Comparison of ENCODE assay signal across 10 cellular contexts in the genomic region with DNA sequence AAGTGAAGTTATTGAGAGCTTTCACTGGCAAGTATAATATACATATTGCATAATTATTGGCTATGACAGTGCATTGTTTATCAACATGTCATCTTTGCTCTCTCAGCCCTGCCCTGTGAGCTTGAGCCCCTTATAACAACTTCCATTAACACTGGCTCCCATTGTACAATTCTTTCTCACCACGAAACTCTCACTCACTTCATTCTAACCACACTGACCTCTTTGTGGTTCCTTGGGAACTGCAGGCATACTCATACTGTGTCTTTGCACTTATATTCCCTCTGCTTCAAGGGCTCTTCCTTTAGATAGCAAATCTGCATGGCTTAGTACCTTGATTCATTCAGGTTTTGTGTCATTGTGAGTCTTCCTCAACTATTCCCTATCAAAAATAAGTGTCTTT.
DNase-seq lines count a peak whose midpoint lies in the region; ATAC-seq and TF ChIP-seq lines count a peak whose summit lies in the region.
"Had no signal": no experiment of that assay in that cellular context is flagged by ENCODE, and none has a peak within 500 bp of the region (broad histone marks: within the 10 kb centered on the region; RNA-seq: fewer than 3 reads in every experiment).

No MANE protein-coding gene starts in this region.

- H3K36me3 Mint-ChIP-seq in activated T-cell treated with anti-CD3 and anti-CD28 coated beads, Interleukin-2, amount 50 U/mL, for 4 hours (ENCODE audit: insufficient read depth): peaks cover 17% of the 10 kb centered on the region

- H3K9me3 Mint-ChIP-seq in activated T-cell treated with anti-CD3 and anti-CD28 coated beads, Interleukin-2, amount 50 U/mL, for 4 hours: peaks cover 19% of the 10 kb centered on the region

- no peak overlapping the region for H3K4me3 Mint-ChIP-seq in activated T-cell treated with anti-CD3 and anti-CD28 coated beads, Interleukin-2, amount 50 U/mL, for 4 hours
- H3K4me3 Mint-ChIP-seq: stimulated activated naive CD8-positive, alpha-beta T cell treated with anti-CD3 and anti-CD28 coated beads, Interleukin-15, Interleukin-2, amounts not matched to agents 100 ng/mL and 50 ng/mL, for 24 hours had no signal

- no peaks in the 10 kb centered on the region for H3K36me3 ChIP-seq in WERI-Rb-1

- peaks cover 2% of the 10 kb centered on the region for H3K4me1 Mint-ChIP-seq in activated T-cell treated with anti-CD3 and anti-CD28 coated beads, Interleukin-2, amount 50 U/mL, for 4 hours (ENCODE audit: low read depth)

- peak; percentile 34 to 59 for ATAC-seq in activated T-cell treated with anti-CD3 and anti-CD28 coated beads, Interleukin-2, amount 50 U/mL, for 4 hours
- peak; percentile 89 for ATAC-seq in HG02981 (IDR thresholded peaks at IDR 0.05; ENCODE audit: unreplicated experiment)
- peak; percentile 77 for ATAC-seq in stimulated activated naive CD8-positive, alpha-beta T cell treated with anti-CD3 and anti-CD28 coated beads, Interleukin-15, Interleukin-2, amounts not matched to agents 100 U/mL and 50 U/mL, for 24 hours

- H3K9me3 ChIP-seq in WERI-Rb-1 (ENCODE audit: severe bottlenecking): peaks cover 5% of the 10 kb centered on the region

- no peak for DNase-seq in activated T-cell treated with anti-CD3 and anti-CD28 coated beads, Interleukin-2, amount 50 U/mL, for 4 hours
- no peak for DNase-seq in activated T-cell treated with anti-CD3 and anti-CD28 coated beads, Interleukin-2, amount 50 U/mL, for 1 hour
- DNase-seq in WERI-Rb-1 (no peak), mucosa of gallbladder (ENCODE audit: low spot score) (no peak), CD1c-positive myeloid dendritic cell (ENCODE audit: extremely low spot score) (no peak), NOMO-1 (lab: John Stamatoyannopoulos, UW; ENCODE audit: unreplicated experiment in 2 of 2) (no peak)
- DNase-seq in stimulated activated naive CD8-positive, alpha-beta T cell treated with anti-CD3 and anti-CD28 coated beads, Interleukin-15, Interleukin-2, amounts not matched to agents 100 U/mL and 50 U/mL, for 24 hours: no peak

- TF ChIP-seq CTCF in WERI-Rb-1 (IDR thresholded peaks at IDR 0.05; ENCODE audit: low read depth, low read length): peak; percentile 24; the same call in 1 of the 2 replicates

- H3K27ac ChIP-seq in WERI-Rb-1: no peak overlapping the region
- H3K27ac ChIP-seq: BLaER1 treated with 17β-estradiol and CSF1 and Interleukin-3, amounts not matched to agents 10 nM and 100 nM had no signal

- no peaks in the 10 kb centered on the region for H3K27me3 ChIP-seq in WERI-Rb-1 (ENCODE audit: insufficient read depth, low read depth, severe bottlenecking)
- H3K27me3 ChIP-seq: BLaER1 treated with 17β-estradiol and CSF1 and Interleukin-3, amounts not matched to agents 10 nM and 100 nM had no signal

- H3K4me3 ChIP-seq in WERI-Rb-1 (ENCODE audit: low read depth, low read length): no peak overlapping the region
- H3K4me3 ChIP-seq: BLaER1 treated with 17β-estradiol and CSF1 and Interleukin-3, amounts not matched to agents 10 nM and 100 nM had no signal

- no peaks in the 10 kb centered on the region for H3K27me3 Mint-ChIP-seq in activated T-cell treated with anti-CD3 and anti-CD28 coated beads, Interleukin-2, amount 50 U/mL, for 4 hours (ENCODE audit: low read depth)
- H3K27me3 Mint-ChIP-seq: stimulated activated naive CD8-positive, alpha-beta T cell treated with anti-CD3 and anti-CD28 coated beads, Interleukin-15, Interleukin-2, amounts not matched to agents 100 ng/mL and 50 ng/mL, for 24 hours had no signal
